8 cellular contexts compared by ENCODE assay signal in genomic region chr19:40285353-40286234, GRCh38. TPM values are rescaled to one million over a fixed set of nuclear protein-coding genes. Genes with fewer than 3 reads are reported as not detected.
DNase-seq lines count a peak whose midpoint lies in the region; ATAC-seq and TF ChIP-seq lines count a peak whose summit lies in the region.

No MANE protein-coding gene starts in this region.

- H3K4me3 ChIP-seq in left ventricle myocardium inferior: peak overlapping the region; percentile 83
- H3K4me3 ChIP-seq in upper lobe of right lung: peak overlapping the region; percentile 78

- H3K27me3 Mint-ChIP-seq in T-cell: no peaks in the 10 kb centered on the region

- CTCF ChIA-PET in T-cell (lab: Charles Lee): interaction anchor here (0.6 to 0.7 kb wide), 2 partner anchors 19 to 60 kb away, joined by 3 to 4 read pairs; no protein-coding TSS in a partner anchor

- H3K27me3 ChIP-seq in left ventricle myocardium inferior (ENCODE audit: low read depth) (no peaks in the 10 kb centered on the region), upper lobe of right lung (no peaks in the 10 kb centered on the region)

- POLR2A ChIA-PET in T-cell (lab: Charles Lee): interaction anchor here in 1 of 2 donors (0.7 kb wide), 1 partner anchor 62 kb away, joined by 7 read pairs; no protein-coding TSS in a partner anchor

- H3K4me3 Mint-ChIP-seq in T-cell: peak overlapping the region; percentile 73 to 87 (median 85)

- H3K4me1 ChIP-seq in left ventricle myocardium inferior (peaks cover 51% of the 10 kb centered on the region), upper lobe of right lung (peaks cover 32% of the 10 kb centered on the region)

- no peaks in the 10 kb centered on the region for H3K9me3 Mint-ChIP-seq in T-cell

- peak overlapping the region; percentile 93 to 99 for H3K27ac Mint-ChIP-seq in T-cell

- H3K4me1 Mint-ChIP-seq in T-cell: peaks cover 48 to 53% (median 52%) of the 10 kb centered on the region in 3 donors

- H3K36me3 Mint-ChIP-seq in T-cell: peaks cover 3% of the 10 kb centered on the region

- H3K36me3 ChIP-seq in left ventricle myocardium inferior (no peaks in the 10 kb centered on the region), upper lobe of right lung (no peaks in the 10 kb centered on the region)

- H3K27ac ChIP-seq in left ventricle myocardium inferior (replicated peaks) (peak overlapping the region; percentile 95), upper lobe of right lung (peak overlapping the region; percentile 98)

- peak; percentile 100 for DNase-seq in NCI-H146 (lab: John Stamatoyannopoulos, UW)
- DNase-seq in T-cell: peak; percentile 88 to 100 (median 98)
- DNase-seq in amygdala (lab: John Stamatoyannopoulos, UW): peak; percentile 79 to 99 (median 97)
- DNase-seq in left ventricle myocardium inferior: peak; percentile 99
- DNase-seq in posterior vena cava (ENCODE audit: low spot score): peak; percentile 100
- DNase-seq in upper lobe of right lung: peak; percentile 99

- no peak for TF ChIP-seq CTCF in left ventricle myocardium inferior (IDR thresholded peaks at IDR 0.05; ENCODE audit: borderline replicate concordance)
- no peak for TF ChIP-seq CTCF in upper lobe of right lung (IDR thresholded peaks at IDR 0.05)

- intact Hi-C loops in left ventricle myocardium inferior (cut with micrococcal nuclease) (no loop called here), posterior vena cava (cut with DNase I) (no loop called here), upper lobe of right lung (cut with DNase I) (no loop called here)

- peak; percentile 89 for ATAC-seq in HG02870 (IDR thresholded peaks at IDR 0.05; ENCODE audit: unreplicated experiment)
- peak; percentile 80 to 91 (median 88) for ATAC-seq in T-cell (replicated peaks in 1 of 4)
- peak; percentile 96 for ATAC-seq in upper lobe of right lung

- peak; percentile 60 for TF ChIP-seq POLR2A in GM15510 (IDR thresholded peaks at IDR 0.05; ENCODE audit: borderline replicate concordance, extremely low read depth, insufficient read length)

- H3K9me3 ChIP-seq in left ventricle myocardium inferior (replicated peaks) (no peaks in the 10 kb centered on the region), upper lobe of right lung (no peaks in the 10 kb centered on the region)

RNA-seq across cellular contexts. Expression of gene AKT2, which starts 0.4 kb away (rescaled TPM):
- total RNA-seq in T-cell (100 to 1,000 TPM; 169 to 218 (median 172) TPM), left ventricle myocardium inferior (107 TPM), posterior vena cava (10 to 100 TPM; 80.4 to 85.1 TPM), upper lobe of right lung (103 TPM)

RNA-seq across cellular contexts. Expression of gene CCNP, which starts 59.1 kb away (rescaled TPM):
- total RNA-seq in T-cell (1 to 10 TPM in 4 of 5 donors, under 1 TPM in 1; 0.82 to 2.3 (median 1.2) TPM), left ventricle myocardium inferior (0.30 TPM), posterior vena cava (under 1 TPM in 1 of 2 donors, not detected in 1; 0.42 TPM), upper lobe of right lung (not detected)

Comparison
In these comparisons a context has a peak if more than half of its experiments do, and no peak if none do; other contexts are left out.
1. Peak in every context shown above with its lines: DNase-seq, ATAC-seq, H3K4me3 ChIP-seq and H3K27ac ChIP-seq.